In genomic region chr1:183922197-183922596, GRCh38 we compare ENCODE assay signal across 15 cellular contexts.
DNase-seq lines count a peak whose midpoint lies in the region; TF ChIP-seq lines count a peak whose summit lies in the region.
"Had no signal": no experiment of that assay in that cellular context is flagged by ENCODE, and none has a peak within 500 bp of the region (broad histone marks: within the 10 kb centered on the region; RNA-seq: fewer than 3 reads in every experiment).

No MANE protein-coding gene starts in this region.

- TF ChIP-seq CTCF in DOHH2 (IDR thresholded peaks at IDR 0.05; ENCODE audit: low read depth, low read length, poor library complexity, severe bottlenecking) (peak; percentile 27), MM.1S (IDR thresholded peaks at IDR 0.05; ENCODE audit: low read length) (peak; percentile 36), dorsolateral prefrontal cortex (IDR thresholded peaks at IDR 0.05 in 54 of 56, conservative IDR thresholded peaks at IDR 0.05 in 2 of 56; ENCODE audit: low read depth in 1 of 56, partially characterized antibody in 56 of 56) (peak in 9 of 56 donors; percentile 11 to 43 (median 31)), retinal pigment epithelial cell (conservative IDR thresholded peaks at IDR 0.05; ENCODE audit: low read depth, low read length) (peak; percentile 32)

- H3K9me3 ChIP-seq in DOHH2 (ENCODE audit: control insufficient read depth, insufficient read depth, low read length) (no peaks in the 10 kb centered on the region), MM.1S (replicated peaks; ENCODE audit: insufficient read depth, low read length) (no peaks in the 10 kb centered on the region)
- H3K9me3 ChIP-seq: Peyer's patch had no signal

- no peak overlapping the region for H2AFZ ChIP-seq in MM.1S (ENCODE audit: low read length)
- H2AFZ ChIP-seq: parathyroid adenoma had no signal

- no peaks in the 10 kb centered on the region for H3K9me2 ChIP-seq in DOHH2 (replicated peaks; ENCODE audit: control insufficient read depth, low read length)
- H3K9me2 ChIP-seq in MM.1S (replicated peaks; ENCODE audit: insufficient read depth, low read length): no peaks in the 10 kb centered on the region

- H3K27me3 ChIP-seq in DOHH2 (ENCODE audit: control insufficient read depth, low read length): no peaks in the 10 kb centered on the region; the same call in 1 of the 2 replicates
- no peaks in the 10 kb centered on the region for H3K27me3 ChIP-seq in MM.1S (replicated peaks; ENCODE audit: insufficient read depth, low read length)
- H3K27me3 ChIP-seq in dorsolateral prefrontal cortex: no peaks in the 10 kb centered on the region
- H3K27me3 ChIP-seq: Peyer's patch had no signal

- H3K4me3 ChIP-seq in DOHH2 (ENCODE audit: low read length): no peak overlapping the region
- H3K4me3 ChIP-seq in MM.1S (ENCODE audit: low read length): no peak overlapping the region
- H3K4me3 ChIP-seq in dorsolateral prefrontal cortex: no peak overlapping the region
- H3K4me3 ChIP-seq in retinal pigment epithelial cell (ENCODE audit: low read length): no peak overlapping the region
- H3K4me3 ChIP-seq: Peyer's patch had no signal

- no peak overlapping the region for H3K9ac ChIP-seq in MM.1S (ENCODE audit: low read length)
- H3K9ac ChIP-seq: parathyroid adenoma had no signal

- H3K4me2 ChIP-seq in DOHH2 (ENCODE audit: low read length) (no peak overlapping the region), MM.1S (ENCODE audit: low read depth, low read length) (no peak overlapping the region)

- H3K4me1 ChIP-seq in DOHH2 (ENCODE audit: control insufficient read depth, low read length) (no peaks in the 10 kb centered on the region), MM.1S (ENCODE audit: low read length) (no peaks in the 10 kb centered on the region)
- H3K4me1 ChIP-seq: parathyroid adenoma had no signal

- H3K79me2 ChIP-seq in DOHH2 (ENCODE audit: control insufficient read depth, low read length) (no peaks in the 10 kb centered on the region), MM.1S (ENCODE audit: low read length) (no peaks in the 10 kb centered on the region)
- H3K79me2 ChIP-seq: parathyroid adenoma had no signal

- no peaks in the 10 kb centered on the region for H3F3A ChIP-seq in DOHH2 (ENCODE audit: control insufficient read depth, insufficient read depth)
- H3F3A ChIP-seq in MM.1S (ENCODE audit: insufficient read depth, low read length): no peaks in the 10 kb centered on the region

- DNase-seq in MM.1S (no peak), dorsolateral prefrontal cortex (no peak), retinal pigment epithelial cell (ENCODE audit: low read depth) (no peak), amniotic stem cell (lab: John Stamatoyannopoulos, UW) (no peak), GOT3 (lab: John Stamatoyannopoulos, UW) (no peak), DMS153 (lab: John Stamatoyannopoulos, UW) (no peak), AG08396 (ENCODE audit: low spot score) (no peak)
- DNase-seq: activated gamma-delta T cell; effector memory CD8-positive, alpha-beta T cell; KG1; NCI-H146; NCI-H510A; Peyer's patch had no signal

- H3K36me3 ChIP-seq in DOHH2 (ENCODE audit: control insufficient read depth, low read length): no peaks in the 10 kb centered on the region
- peaks cover 6% of the 10 kb centered on the region for H3K36me3 ChIP-seq in MM.1S (replicated peaks; ENCODE audit: insufficient read depth, low read length)

- intact Hi-C loops in dorsolateral prefrontal cortex (cut with DNase I): loop anchor here in 1 of 2 donors (5.0 kb wide), 1 partner anchor 300 kb away; no protein-coding TSS in a partner anchor

- H4K20me1 ChIP-seq in DOHH2 (ENCODE audit: control insufficient read depth, insufficient read depth, low read depth, low read length) (no peaks in the 10 kb centered on the region), MM.1S (ENCODE audit: insufficient read depth, low read length) (no peaks in the 10 kb centered on the region)

- H3K27ac ChIP-seq in DOHH2 (ENCODE audit: low read depth, low read length) (no peak overlapping the region), MM.1S (ENCODE audit: low read length) (no peak overlapping the region), dorsolateral prefrontal cortex (peak overlapping the region in 58 of 59 donors; percentile 84 to 100 (median 97))
- H3K27ac ChIP-seq: parathyroid adenoma, Peyer's patch had no signal

Comparison
In these comparisons a context has a peak if more than half of its experiments do, and no peak if none do; other contexts are left out.
1. H3K27ac ChIP-seq: peak in dorsolateral prefrontal cortex (58 of 59); none in DOHH2 (single experiment) and MM.1S (single experiment).